ENCODE assay signal across 13 cellular contexts in the genomic region with DNA sequence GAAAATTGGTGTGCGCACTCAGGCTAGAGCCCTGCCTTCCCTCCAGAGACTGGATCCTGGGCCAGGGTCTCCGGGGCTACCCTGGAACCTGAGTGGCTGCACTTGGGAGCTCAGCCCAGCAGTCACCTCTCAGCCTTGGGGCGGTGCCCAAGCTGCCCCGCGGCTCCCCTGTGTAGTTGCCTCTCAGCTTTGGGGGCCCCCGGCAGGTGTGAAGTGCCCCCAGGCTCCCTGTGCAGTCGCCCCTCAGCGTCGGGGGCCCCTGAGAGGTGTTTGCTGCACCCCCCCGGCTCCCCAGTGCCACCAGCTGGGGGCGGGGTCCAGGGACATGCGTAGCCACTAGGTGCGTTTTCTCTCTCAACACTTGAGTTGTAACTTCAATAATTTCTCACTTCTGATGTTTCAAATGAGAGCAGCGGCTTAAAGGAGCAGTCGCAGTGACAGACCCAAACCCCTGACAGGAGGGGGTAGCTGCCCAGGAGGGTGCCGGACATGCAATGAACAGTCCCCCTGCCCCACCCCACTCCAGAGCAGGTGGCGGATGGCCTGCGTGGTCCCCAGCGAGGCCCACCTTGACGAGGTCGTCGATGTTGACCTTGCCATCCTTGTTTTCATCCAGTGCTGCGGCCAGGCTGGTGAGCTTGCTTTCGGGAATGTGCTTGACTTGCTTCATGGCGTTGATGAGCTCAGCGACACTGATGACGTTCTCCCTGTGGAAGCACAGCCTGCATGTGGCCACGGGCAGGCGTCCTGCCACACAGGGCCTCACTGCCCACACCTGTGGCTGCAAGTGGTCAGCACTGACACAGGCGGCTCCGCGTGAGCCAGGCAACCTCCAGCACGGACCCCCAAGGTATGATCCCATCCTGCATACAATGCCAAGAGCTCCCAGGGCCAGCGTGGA. TPM values are rescaled to one million over a fixed set of nuclear protein-coding genes. Genes with fewer than 3 reads are reported as not detected.
"Had no signal": no experiment of that assay in that cellular context is flagged by ENCODE, and none has a peak within 500 bp of the region (broad histone marks: within the 10 kb centered on the region; RNA-seq: fewer than 3 reads in every experiment).

No MANE protein-coding gene starts in this region.

- H3K27ac ChIP-seq: colonic mucosa, foreskin keratinocyte, hepatocyte, pancreas, prostate gland had no signal

- H3K27me3 ChIP-seq: colonic mucosa, foreskin keratinocyte, hepatocyte, pancreas, right lobe of liver had no signal

- FAIRE-seq: pancreas had no signal

- DNase-seq: cerebellar nuclear complex; colonic mucosa; dermis blood vessel endothelial cell; foreskin keratinocyte; naive thymus-derived CD8-positive, alpha-beta T cell; stimulated activated CD4-positive, alpha-beta T cell treated with anti-CD3 and anti-CD28 coated beads, Interleukin-2, amount 100 ng/mL, for 24 hours; stimulated activated CD4-positive, alpha-beta T cell treated with anti-CD3 and anti-CD28 coated beads, Interleukin-4, amount 100 ng/mL, for 4 hours; stimulated activated naive B cell treated with anti-CD40 and anti-IgM and Interleukin-4, amounts not matched to agents 10 μg/mL and 1 μg/mL and 100 μg/mL, for 72 hours; trophoblast cell had no signal

- H3K4me1 ChIP-seq: colonic mucosa, foreskin keratinocyte, prostate gland had no signal

- ATAC-seq: foreskin keratinocyte; naive thymus-derived CD8-positive, alpha-beta T cell; pancreas; stimulated activated naive B cell treated with anti-CD40 and anti-IgM and Interleukin-4, amounts not matched to agents 10 μg/mL and 1 μg/mL and 100 μg/mL, for 72 hours had no signal

- H3K4me3 Mint-ChIP-seq: naive thymus-derived CD8-positive, alpha-beta T cell; stimulated activated naive B cell treated with anti-CD40 and anti-IgM and Interleukin-4, amounts not matched to agents 10 μg/mL and 1 μg/mL and 100 μg/mL, for 72 hours had no signal

- H3K4me2 ChIP-seq: hepatocyte had no signal

- H3K9me3 Mint-ChIP-seq: naive thymus-derived CD8-positive, alpha-beta T cell; stimulated activated naive B cell treated with anti-CD40 and anti-IgM and Interleukin-4, amounts not matched to agents 10 μg/mL and 1 μg/mL and 100 μg/mL, for 72 hours had no signal

- H3K79me2 ChIP-seq: hepatocyte had no signal

- H2AFZ ChIP-seq: hepatocyte had no signal

- H3K9me3 ChIP-seq: colonic mucosa, pancreas, prostate gland, right lobe of liver had no signal

- H3K27me3 Mint-ChIP-seq: naive thymus-derived CD8-positive, alpha-beta T cell; stimulated activated naive B cell treated with anti-CD40 and anti-IgM and Interleukin-4, amounts not matched to agents 10 μg/mL and 1 μg/mL and 100 μg/mL, for 72 hours had no signal

- H3K4me3 ChIP-seq: colonic mucosa, hepatocyte, pancreas, prostate gland, right lobe of liver had no signal

- H3K27ac Mint-ChIP-seq: stimulated activated naive B cell treated with anti-CD40 and anti-IgM and Interleukin-4, amounts not matched to agents 10 μg/mL and 1 μg/mL and 100 μg/mL, for 72 hours had no signal

RNA-seq across cellular contexts. Expression of gene FGFR3, which starts 22.3 kb away (rescaled TPM):
- total RNA-seq: naive thymus-derived CD8-positive, alpha-beta T cell had no signal
